8 cellular contexts compared by ENCODE assay signal in genomic region chr12:6828671-6829531, GRCh38. TPM values are rescaled to one million over a fixed set of nuclear protein-coding genes. Genes with fewer than 3 reads are reported as not detected.
DNase-seq lines count a peak whose midpoint lies in the region; ATAC-seq and TF ChIP-seq lines count a peak whose summit lies in the region.

No MANE protein-coding gene starts in this region.

- peaks cover 13 to 35% of the 10 kb centered on the region in 2 experiments; a peak in 3 of 4 replicates for H3K4me1 ChIP-seq in SK-N-SH (ENCODE audit: control insufficient read depth in 1 of 2, insufficient read depth in 2 of 2, low read depth in 1 of 2, low read length in 1 of 2)
- peaks cover 9% of the 10 kb centered on the region for H3K4me1 ChIP-seq in iPS-15b (ENCODE audit: control insufficient read depth, insufficient read depth, low read length)

- TF ChIP-seq CTCF in SK-N-SH (IDR thresholded peaks at IDR 0.05), result no peak
- no peak for TF ChIP-seq CTCF in astrocyte of the spinal cord (IDR thresholded peaks at IDR 0.05; ENCODE audit: low read depth, low read length)

- H3K4me3 ChIP-seq in SK-N-SH (ENCODE audit: low read depth in 2 of 2, low read length in 1 of 2) (peak overlapping the region; percentile 73 to 79), astrocyte of the spinal cord (ENCODE audit: low read depth, low read length) (peak overlapping the region; percentile 94), iPS-15b (ENCODE audit: low read depth, low read length) (peak overlapping the region; percentile 82), skin epidermis (peak overlapping the region; percentile 50 to 69 (median 57))

- peak overlapping the region; percentile 66 to 93 for H3K27ac ChIP-seq in SK-N-SH (ENCODE audit: low read depth in 2 of 2, low read length in 1 of 2)
- peak overlapping the region in 20 of 21 experiments; percentile 39 to 92 (median 74) for H3K27ac ChIP-seq in skin epidermis

- H3K36me3 ChIP-seq in SK-N-SH (replicated peaks in 1 of 2; ENCODE audit: control insufficient read depth in 1 of 2, insufficient read depth in 2 of 2, low read length in 1 of 2), result peaks cover 12 to 32% of the 10 kb centered on the region in 2 experiments
- peaks cover 34% of the 10 kb centered on the region for H3K36me3 ChIP-seq in iPS-15b (ENCODE audit: control insufficient read depth, insufficient read depth, low read length)

- no peaks in the 10 kb centered on the region for H3K9me3 ChIP-seq in SK-N-SH
- H3K9me3 ChIP-seq in iPS-15b (ENCODE audit: control insufficient read depth, insufficient read depth, low read length), result no peaks in the 10 kb centered on the region

- H3F3A ChIP-seq in SK-N-SH (replicated peaks; ENCODE audit: insufficient read depth), result peaks cover 8% of the 10 kb centered on the region

- H3K79me2 ChIP-seq in SK-N-SH (ENCODE audit: insufficient read depth), result peaks cover 31% of the 10 kb centered on the region

- in situ Hi-C loops in astrocyte of the spinal cord (cut with HindIII; ENCODE audit: low sequenced_read_pairs), result no loop called here

- peak; percentile 47 for DNase-seq in NCI-H2227 (lab: John Stamatoyannopoulos, UW; ENCODE audit: unreplicated experiment)
- DNase-seq in NCI-H2227 treated with DMSO at 0.1 percent for 48 hours (lab: John Stamatoyannopoulos, UW), result no peak
- DNase-seq in SK-N-SH, result peak; percentile 81
- DNase-seq in astrocyte of the spinal cord (ENCODE audit: low read depth, low spot score), result peak; percentile 61
- no peak for DNase-seq in NCI-H1694 treated with DMSO at 0.1 percent for 48 hours (lab: John Stamatoyannopoulos, UW)

- CTCF ChIA-PET in SK-N-SH (lab: Yijun Ruan, JAX), result interaction anchor here (0.6 to 14.1 kb wide), 11 partner anchors 18 to 105 kb away, joined by 3 to 246 read pairs (median 5); partner anchors contain the start of genes CDCA3, COPS7A, GNB3 and MLF2

- TF ChIP-seq EP300 in SK-N-SH (IDR thresholded peaks at IDR 0.05; ENCODE audit: borderline replicate concordance in 1 of 2, low read depth in 1 of 2, low read length in 1 of 2), result no peak

- 0 out of 2 replicates have a peak, but pooled peaks cover 6% of the 10 kb centered on the region for H4K20me1 ChIP-seq in SK-N-SH (ENCODE audit: insufficient read depth)

- no peak for ATAC-seq in GM18907 (IDR thresholded peaks at IDR 0.05; ENCODE audit: unreplicated experiment)

- H3K27me3 ChIP-seq in SK-N-SH (ENCODE audit: insufficient read depth) (no peaks in the 10 kb centered on the region), iPS-15b (ENCODE audit: control insufficient read depth, insufficient read depth, low read length) (peaks cover 21% of the 10 kb centered on the region)

- POLR2A ChIA-PET in SK-N-SH (lab: Yijun Ruan, JAX), result interaction anchor here (1.0 to 7.0 kb wide), 11 partner anchors 8 to 140 kb away, joined by 3 to 46 read pairs (median 5); partner anchors contain the start of genes CDCA3, COPS7A, GNB3 and MLF2

- H3K9ac ChIP-seq in SK-N-SH (peak overlapping the region; percentile 95), iPS-15b (ENCODE audit: low read depth, low read length) (peak overlapping the region; percentile 77)

- no peaks in the 10 kb centered on the region for H3K9me2 ChIP-seq in SK-N-SH

- whole genome bisulfite sequencing in SK-N-SH (ENCODE audit: low lambda C conversion rate), result 8% methylated on average over 31 of the region's 89 CpGs

- TF ChIP-seq RAD21 in SK-N-SH (IDR thresholded peaks at IDR 0.05; ENCODE audit: low read length), result no peak

- peak overlapping the region; percentile 33; the same call in 1 of the 2 replicates for H2AFZ ChIP-seq in SK-N-SH (ENCODE audit: low read depth)

- H3K4me2 ChIP-seq in SK-N-SH, result peak overlapping the region; percentile 94

TF ChIP-seq in SK-N-SH, 30 proteins besides CTCF, POLR2A, EP300 and RAD21:
- no peak for TF ChIP-seq RFX5 (IDR thresholded peaks at IDR 0.05; ENCODE audit: low read length)
- no peak for TF ChIP-seq GATA2 (CRISPR knock-in tag; IDR thresholded peaks at IDR 0.05)
- TF ChIP-seq MXI1 (IDR thresholded peaks at IDR 0.05; ENCODE audit: low read depth, low read length), result peak; percentile 58
- no peak for TF ChIP-seq CHD2 (IDR thresholded peaks at IDR 0.05; ENCODE audit: low read length, partially characterized antibody)
- peak; percentile 26; the same call in 1 of the 2 replicates for TF ChIP-seq TAF1 (IDR thresholded peaks at IDR 0.05; ENCODE audit: borderline replicate concordance, low read depth, low read length)
- peak; percentile 44 for TF ChIP-seq MAX (IDR thresholded peaks at IDR 0.05; ENCODE audit: low read depth)
- TF ChIP-seq YY1 (IDR thresholded peaks at IDR 0.05; ENCODE audit: low read depth), result peak; percentile 58; the same call in 1 of the 2 replicates
- TF ChIP-seq SIN3A (IDR thresholded peaks at IDR 0.05; ENCODE audit: borderline replicate concordance, low read depth, low read length), result peak; percentile 53; the same call in 1 of the 2 replicates
- TF ChIP-seq REST (IDR thresholded peaks at IDR 0.05; ENCODE audit: low read depth, low read length), result no peak

RNA-seq across cellular contexts. Expression of gene P3H3, which starts 0.7 kb away (rescaled TPM):
- 49.5 and 74.6 TPM in 2 replicates for polyA plus RNA-seq in SK-N-SH (2012; rRNA removed)
- polyA plus RNA-seq in SK-N-SH (2012; cell fraction: cytosol; rRNA removed), result 27.5 and 38.8 TPM in 2 replicates
- 144 and 192 TPM in 2 replicates for polyA plus RNA-seq in SK-N-SH (2012; cell fraction: nucleus; rRNA removed)

RNA-seq across cellular contexts. Expression of gene GPR162, which starts 7.3 kb away (rescaled TPM):
- polyA plus RNA-seq in SK-N-SH (2012; rRNA removed), result 16.4 and 18.6 TPM in 2 replicates
- 7.0 and 10.6 TPM in 2 replicates for polyA plus RNA-seq in SK-N-SH (2012; cell fraction: cytosol; rRNA removed)
- polyA plus RNA-seq in SK-N-SH (2012; cell fraction: nucleus; rRNA removed), result 32.2 and 35.7 TPM in 2 replicates

RNA-seq across cellular contexts. Expression of gene GNB3, which starts 11.8 kb away (rescaled TPM):
- polyA plus RNA-seq in SK-N-SH (2012; rRNA removed), result 12.9 and 13.8 TPM in 2 replicates
- 1.6 and 3.0 TPM in 2 replicates for polyA plus RNA-seq in SK-N-SH (2012; cell fraction: cytosol; rRNA removed)
- 93.1 and 96.5 TPM in 2 replicates for polyA plus RNA-seq in SK-N-SH (2012; cell fraction: nucleus; rRNA removed)

RNA-seq across cellular contexts. Expression of gene CDCA3, which starts 22.2 kb away (rescaled TPM):
- 33.0 and 34.0 TPM in 2 replicates for polyA plus RNA-seq in SK-N-SH (2012; rRNA removed)
- polyA plus RNA-seq in SK-N-SH (2012; cell fraction: cytosol; rRNA removed), result 18.8 and 25.0 TPM in 2 replicates
- polyA plus RNA-seq in SK-N-SH (2012; cell fraction: nucleus; rRNA removed), result 49.3 and 55.0 TPM in 2 replicates

RNA-seq across cellular contexts. Expression of gene USP5, which starts 23.0 kb away (rescaled TPM):
- polyA plus RNA-seq in SK-N-SH (2012; rRNA removed), result 97.2 and 100 TPM in 2 replicates
- polyA plus RNA-seq in SK-N-SH (2012; cell fraction: cytosol; rRNA removed), result 46.4 and 64.2 TPM in 2 replicates
- polyA plus RNA-seq in SK-N-SH (2012; cell fraction: nucleus; rRNA removed), result 203 and 208 TPM in 2 replicates

Comparison
In these comparisons a context has a peak if more than half of its experiments do, and no peak if none do; other contexts are left out.
1. DNase-seq: peak in NCI-H2227 (single experiment), SK-N-SH (single experiment) and astrocyte of the spinal cord (single experiment); none in NCI-H2227 treated with DMSO at 0.1 percent for 48 hours (single experiment) and NCI-H1694 treated with DMSO at 0.1 percent for 48 hours (single experiment).
2. Peak in every context shown above with its lines, with median percentiles within 50 percentile points of each other: H3K4me3 ChIP-seq.